Comparison of ENCODE assay signal across 15 cellular contexts in genomic region chr1:200130552-200130951, GRCh38.
DNase-seq lines count a peak whose midpoint lies in the region; ATAC-seq, FAIRE-seq and TF ChIP-seq lines count a peak whose summit lies in the region.
"Had no signal": no experiment of that assay in that cellular context is flagged by ENCODE, and none has a peak within 500 bp of the region (broad histone marks: within the 10 kb centered on the region; RNA-seq: fewer than 3 reads in every experiment).

No MANE protein-coding gene starts in this region.

- H3K79me2 ChIP-seq in HepG2 (ENCODE audit: insufficient read depth, low read length) (no peaks in the 10 kb centered on the region), OCI-LY1 (ENCODE audit: insufficient read depth, low read length) (no peaks in the 10 kb centered on the region)

- H3K27ac ChIP-seq in liver (ENCODE audit: low read depth in 1 of 2, low read length in 2 of 2) (peak overlapping the region; percentile 75 to 77), HepG2 (ENCODE audit: extremely low read length, insufficient read depth, low read length) (no peak overlapping the region), OCI-LY1 (ENCODE audit: low read depth, low read length, poor library complexity, severe bottlenecking) (peak overlapping the region; percentile 21)
- H3K27ac ChIP-seq: ovary had no signal

- H3F3A ChIP-seq in OCI-LY1 (ENCODE audit: insufficient read depth, low read length): no peaks in the 10 kb centered on the region

- ATAC-seq in HepG2 (no peak), omental fat pad (ENCODE audit: low FRiP score) (no peak)

- in situ Hi-C loops in HepG2 (cut with HindIII; ENCODE audit: extremely low pct_ligation_motif_present, low pct_unique_long_range_greater_than_20kb): loop anchor here (10.0 kb wide), 1 partner anchor 384 kb away; no protein-coding TSS in a partner anchor

- TF ChIP-seq RAD21 in liver (IDR thresholded peaks at IDR 0.05) (peak in 1 of 2 donors; percentile 32), HepG2 (CRISPR knock-in tag; IDR thresholded peaks at IDR 0.05) (no peak)

- CTCF ChIA-PET in HepG2 (lab: Yijun Ruan, JAX; ENCODE audit: low intra/inter-chr PET ratio, low total read pairs): no interaction called here

- TF ChIP-seq CTCF in liver (IDR thresholded peaks at IDR 0.05; ENCODE audit: low read depth, low read length, missing input control) (no peak), HepG2 (CRISPR knock-in tag; IDR thresholded peaks at IDR 0.05) (no peak), OCI-LY1 (IDR thresholded peaks at IDR 0.05; ENCODE audit: low read length) (no peak), fibroblast of pulmonary artery (IDR thresholded peaks at IDR 0.05; ENCODE audit: low read length, missing control alignments) (no peak), omental fat pad (IDR thresholded peaks at IDR 0.05) (no peak)

- H3K9ac ChIP-seq in liver (ENCODE audit: low read depth in 1 of 2, low read length in 2 of 2) (no peak overlapping the region), HepG2 (ENCODE audit: insufficient read depth, low read depth, low read length) (no peak overlapping the region), OCI-LY1 (ENCODE audit: low read length) (no peak overlapping the region)

- H3K27me3 ChIP-seq in liver (ENCODE audit: control insufficient read depth in 4 of 4, insufficient read depth in 4 of 4, low read length in 3 of 4) (no peaks in the 10 kb centered on the region), HepG2 (ENCODE audit: control insufficient read depth in 1 of 2, insufficient read depth in 2 of 2, low read length in 2 of 2) (no peaks in the 10 kb centered on the region; a peak in 1 of 5 replicates), OCI-LY1 (ENCODE audit: insufficient read depth, low read length) (no peaks in the 10 kb centered on the region)
- H3K27me3 ChIP-seq: ovary had no signal

- H4K20me1 ChIP-seq in HepG2 (ENCODE audit: insufficient read depth, low read length): no peaks in the 10 kb centered on the region
- H4K20me1 ChIP-seq in OCI-LY1 (ENCODE audit: insufficient read depth, low read length): no peaks in the 10 kb centered on the region

- peaks cover 0 to 2% (median 0%) of the 10 kb centered on the region in 4 donors for H3K36me3 ChIP-seq in liver (ENCODE audit: control insufficient read depth in 4 of 4, insufficient read depth in 3 of 4, low read depth in 1 of 4, low read length in 3 of 4)
- H3K36me3 ChIP-seq in HepG2 (replicated peaks in 1 of 2; ENCODE audit: control insufficient read depth in 1 of 2, insufficient read depth in 2 of 2, low read length in 2 of 2): no peaks in the 10 kb centered on the region
- H3K36me3 ChIP-seq in OCI-LY1 (ENCODE audit: insufficient read depth, low read length): no peaks in the 10 kb centered on the region
- H3K36me3 ChIP-seq: ovary had no signal

- 29% methylated on average over 1 of the region's 1 CpG for WGBS in liver
- 8% methylated on average over 1 of the region's 1 CpG for WGBS in HepG2 (ENCODE audit: low lambda C conversion rate)

- intact Hi-C loops in HepG2 (cut with micrococcal nuclease; ENCODE audit: unreplicated experiment): loop anchor here (5.0 to 10.0 kb wide), 2 partner anchors 174 to 448 kb away; no protein-coding TSS in a partner anchor

- no peak for FAIRE-seq in HepG2 (lab: Jason Lieb, UNC)

- no peak overlapping the region for H2AFZ ChIP-seq in HepG2 (ENCODE audit: low read length)
- no peak overlapping the region for H2AFZ ChIP-seq in OCI-LY1 (ENCODE audit: low read length)

- H3K4me2 ChIP-seq in HepG2 (ENCODE audit: low read depth, low read length) (no peak overlapping the region), OCI-LY1 (ENCODE audit: low read length) (no peak overlapping the region)

- BruUV-seq in HepG2 (replicated peaks; lab: Mats Ljungman, UMichigan): no TSS peak

- H3K4me3 ChIP-seq in liver (ENCODE audit: low read depth in 1 of 3, low read length in 3 of 3): no peak overlapping the region
- H3K4me3 ChIP-seq in HepG2 (replicated peaks in 1 of 3; ENCODE audit: insufficient read depth in 1 of 3, low read depth in 2 of 3, low read length in 3 of 3): no peak overlapping the region
- no peak overlapping the region for H3K4me3 ChIP-seq in OCI-LY1 (ENCODE audit: low read depth, low read length, poor library complexity, severe bottlenecking)
- H3K4me3 ChIP-seq in fibroblast of pulmonary artery (replicated peaks; ENCODE audit: low read depth, low read length): no peak overlapping the region
- H3K4me3 ChIP-seq: ovary had no signal

- no peak for TF ChIP-seq EP300 in HepG2 (IDR thresholded peaks at IDR 0.05; ENCODE audit: low read depth in 2 of 2, low read length in 2 of 2)
- no peak for TF ChIP-seq EP300 in HepG2 (CRISPR knock-in tag; IDR thresholded peaks at IDR 0.05; ENCODE audit: borderline replicate concordance)

- no peak for TF ChIP-seq POLR2A in HepG2 (IDR thresholded peaks at IDR 0.05; ENCODE audit: insufficient read depth in 1 of 2, low read depth in 2 of 2, low read length in 2 of 2)

- POLR2A ChIA-PET in HepG2 (lab: Yijun Ruan, JAX): no interaction called here

- H3K4me1 ChIP-seq in liver (ENCODE audit: control insufficient read depth in 4 of 4, insufficient read depth in 4 of 4, low read length in 3 of 4) (peaks cover 17 to 44% (median 33%) of the 10 kb centered on the region in 4 donors), HepG2 (ENCODE audit: insufficient read depth, low read length) (peaks cover 17% of the 10 kb centered on the region), OCI-LY1 (ENCODE audit: insufficient read depth, low read length, severe bottlenecking) (peaks cover 29% of the 10 kb centered on the region)

- H3K9me2 ChIP-seq in OCI-LY1 (ENCODE audit: low read depth, low read length): no peaks in the 10 kb centered on the region

- H3K9me3 ChIP-seq in liver (ENCODE audit: control insufficient read depth in 4 of 4, low read length in 3 of 4) (no peaks in the 10 kb centered on the region), HepG2 (ENCODE audit: low read length) (no peaks in the 10 kb centered on the region), OCI-LY1 (ENCODE audit: low read length) (no peaks in the 10 kb centered on the region)
- H3K9me3 ChIP-seq: ovary had no signal

- no peak for DNase-seq in HepG2 (ENCODE audit: low spot score)
- peak; percentile 50 for DNase-seq in fibroblast of pulmonary artery (ENCODE audit: low read depth)
- DNase-seq in omental fat pad (ENCODE audit: low spot score): no peak
- DNase-seq in DMS 273 (lab: John Stamatoyannopoulos, UW; ENCODE audit: unreplicated experiment): no peak
- DNase-seq in dermis blood vessel endothelial cell: no peak
- DNase-seq in RKO (ENCODE audit: low spot score): no peak
- DNase-seq: ACHN; activated CD4-positive, alpha-beta T cell treated with anti-CD3 and anti-CD28 coated beads, Interleukin-2, amount 10 ng/mL, durations not matched to agents 7 days and 5 days; amygdala; DMS 273 treated with DMSO at 0.1 percent for 48 hours; HFFc6; NCI-H2227 treated with DMSO at 0.1 percent for 48 hours; ovary had no signal

TF ChIP-seq in liver, 16 proteins besides CTCF, POLR2A, EP300 and RAD21 (continues in another document):
- no peak for TF ChIP-seq FOXA1 (IDR thresholded peaks at IDR 0.05)
- TF ChIP-seq GABPA (IDR thresholded peaks at IDR 0.05 in 1 of 2, conservative IDR thresholded peaks at IDR 0.05 in 1 of 2): no peak
- TF ChIP-seq MAX (IDR thresholded peaks at IDR 0.05): peak; percentile 33
- no peak for TF ChIP-seq EGR1 (IDR thresholded peaks at IDR 0.05; ENCODE audit: low read depth in 2 of 2)
- TF ChIP-seq SP1 (IDR thresholded peaks at IDR 0.05): no peak

TF ChIP-seq in HepG2, 621 proteins besides CTCF, POLR2A, EP300 and RAD21 (continues in another document):
- TF ChIP-seq ZBTB39 (CRISPR knock-in tag; IDR thresholded peaks at IDR 0.05) (no peak), POGK (CRISPR knock-in tag; conservative IDR thresholded peaks at IDR 0.05) (no peak), GZF1 (CRISPR knock-in tag; IDR thresholded peaks at IDR 0.05) (no peak), CAMTA2 (CRISPR knock-in tag; IDR thresholded peaks at IDR 0.05; ENCODE audit: borderline replicate concordance) (no peak), ZMYM2 (CRISPR knock-in tag; IDR thresholded peaks at IDR 0.05) (no peak), ONECUT2 (CRISPR knock-in tag; IDR thresholded peaks at IDR 0.05) (no peak)
